3 cellular contexts compared by ENCODE assay signal in genomic region chr18:42341423-42341822, GRCh38.
TF ChIP-seq lines count a peak whose summit lies in the region.

No MANE protein-coding gene starts in this region.

TF ChIP-seq in Ishikawa, 13 proteins besides CTCF, POLR2A, EP300 and RAD21:
- TF ChIP-seq TCF12 (IDR thresholded peaks at IDR 0.05; ENCODE audit: low read depth) (peak; percentile 72), CEBPB (IDR thresholded peaks at IDR 0.05) (no peak), NFIC (IDR thresholded peaks at IDR 0.05) (peak; percentile 60), YY1 (IDR thresholded peaks at IDR 0.05; ENCODE audit: low read depth) (no peak), TEAD4 (IDR thresholded peaks at IDR 0.05) (peak; percentile 71)

TF ChIP-seq in H1, 55 proteins besides CTCF, POLR2A, EP300 and RAD21:
- TF ChIP-seq TAF1 (IDR thresholded peaks at IDR 0.05; ENCODE audit: low read depth, low read length): no peak
- TF ChIP-seq USF2 (IDR thresholded peaks at IDR 0.05; ENCODE audit: low read length): no peak
- no peak for TF ChIP-seq CTBP2 (IDR thresholded peaks at IDR 0.05; ENCODE audit: borderline replicate concordance, insufficient read depth, insufficient read length, low read length)
- no peak for TF ChIP-seq TEAD4 (IDR thresholded peaks at IDR 0.05; ENCODE audit: low read depth, low read length)
- TF ChIP-seq RNF2 (IDR thresholded peaks at IDR 0.05; ENCODE audit: borderline replicate concordance, low read depth, low read length, missing control alignments, poor library complexity, severe bottlenecking): no peak
- no peak for TF ChIP-seq HDAC2 (IDR thresholded peaks at IDR 0.05; ENCODE audit: borderline replicate concordance in 1 of 2, low read depth in 2 of 2, low read length in 2 of 2)
- TF ChIP-seq EZH2 (IDR thresholded peaks at IDR 0.05; ENCODE audit: low read depth, low read length, severe bottlenecking): no peak
- no peak for TF ChIP-seq CEBPB (IDR thresholded peaks at IDR 0.05; ENCODE audit: low read depth, low read length)
- TF ChIP-seq GTF2F1 (IDR thresholded peaks at IDR 0.05; ENCODE audit: borderline replicate concordance, low read depth, low read length): no peak
- no peak for TF ChIP-seq RXRA (IDR thresholded peaks at IDR 0.05; ENCODE audit: insufficient read depth, low read depth, low read length)
- TF ChIP-seq CBX5 (IDR thresholded peaks at IDR 0.05; ENCODE audit: low read depth, low read length): no peak
- no peak for TF ChIP-seq SP4 (IDR thresholded peaks at IDR 0.05; ENCODE audit: low read length)
- no peak for TF ChIP-seq SRF (IDR thresholded peaks at IDR 0.05; ENCODE audit: low read depth, low read length)
- no peak for TF ChIP-seq POU5F1 (IDR thresholded peaks at IDR 0.05; ENCODE audit: low read depth, low read length)
- TF ChIP-seq JUND (IDR thresholded peaks at IDR 0.05; ENCODE audit: low read length): no peak
- no peak for TF ChIP-seq EGR1 (IDR thresholded peaks at IDR 0.05; ENCODE audit: borderline replicate concordance, low read depth, low read length)
- TF ChIP-seq KDM5A (IDR thresholded peaks at IDR 0.05; ENCODE audit: low read length): no peak

TF ChIP-seq in HepG2, 621 proteins besides CTCF, POLR2A, EP300 and RAD21:
- TF ChIP-seq ZNF678 (CRISPR knock-in tag; IDR thresholded peaks at IDR 0.05): no peak
- no peak for TF ChIP-seq ZNF292 (CRISPR knock-in tag; IDR thresholded peaks at IDR 0.05; ENCODE audit: borderline replicate concordance, low read depth)
- TF ChIP-seq ZSCAN30 (CRISPR knock-in tag; IDR thresholded peaks at IDR 0.05): no peak
- no peak for TF ChIP-seq SP140L (CRISPR knock-in tag; IDR thresholded peaks at IDR 0.05; ENCODE audit: borderline replicate concordance)
- TF ChIP-seq PRMT3 (CRISPR knock-in tag; IDR thresholded peaks at IDR 0.05; ENCODE audit: borderline replicate concordance, low read depth): no peak
- no peak for TF ChIP-seq NFE2L1 (CRISPR knock-in tag; IDR thresholded peaks at IDR 0.05; ENCODE audit: borderline replicate concordance)
